21 cellular contexts compared by ENCODE assay signal in the genomic region with DNA sequence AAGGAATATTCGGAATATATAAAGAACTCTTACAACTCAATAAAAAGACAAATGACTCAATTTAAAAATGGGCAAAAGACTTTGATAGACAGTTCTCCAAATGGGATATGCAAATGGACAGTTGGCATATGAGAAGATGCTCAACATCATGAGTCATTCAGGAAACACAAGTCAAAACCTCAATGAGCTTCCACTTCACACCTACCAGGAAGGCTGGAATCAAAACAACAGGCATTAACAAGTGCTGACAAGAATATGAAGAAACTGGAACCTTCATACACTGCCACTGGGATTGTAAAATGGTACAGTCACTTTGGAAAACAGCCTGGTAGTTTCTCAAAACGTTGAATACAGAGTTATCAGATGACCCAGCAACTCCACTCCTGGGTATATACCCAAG. TPM values are rescaled to one million over a fixed set of nuclear protein-coding genes. Genes with fewer than 3 reads are reported as not detected.
"Had no signal": no experiment of that assay in that cellular context is flagged by ENCODE, and none has a peak within 500 bp of the region (broad histone marks: within the 10 kb centered on the region; RNA-seq: fewer than 3 reads in every experiment).

No MANE protein-coding gene starts in this region.

- H3K27ac ChIP-seq: dorsolateral prefrontal cortex, neutrophil, psoas muscle, right lobe of liver, spleen, tibial artery, upper lobe of left lung, uterus had no signal

- H3K27me3 ChIP-seq: dorsolateral prefrontal cortex, right lobe of liver, upper lobe of left lung, uterus had no signal

- H3K36me3 ChIP-seq: neutrophil, right lobe of liver, spleen, tibial artery, upper lobe of left lung, uterus had no signal

- H3K4me1 Mint-ChIP-seq: naive thymus-derived CD8-positive, alpha-beta T cell; stimulated activated memory B cell treated with anti-CD40 and anti-IgM and Interleukin-4, amounts not matched to agents 10 μg/mL and 1 μg/mL and 100 μg/mL, for 72 hours had no signal

- H3K9me3 ChIP-seq: neutrophil, psoas muscle, right lobe of liver, tibial artery, upper lobe of left lung, uterus had no signal

- H3K36me3 Mint-ChIP-seq: stimulated activated memory B cell treated with anti-CD40 and anti-IgM and Interleukin-4, amounts not matched to agents 10 μg/mL and 1 μg/mL and 100 μg/mL, for 72 hours had no signal

- DNase-seq: cortex of kidney; dorsolateral prefrontal cortex; effector CD8-positive, alpha-beta T cell; foreskin melanocyte; head of caudate nucleus; hippocampal formation; islet precursor cell; naive thymus-derived CD8-positive, alpha-beta T cell; psoas muscle; retina; right lobe of liver; spleen; stimulated activated CD4-positive, alpha-beta T cell treated with anti-CD3 and anti-CD28 coated beads, Interleukin-15, amount 100 ng/mL, for 24 hours; stimulated activated CD4-positive, alpha-beta T cell treated with anti-CD3 and anti-CD28 coated beads, Interleukin-1b, Interleukin-23, amount 100 ng/mL, for 48 hours; stimulated activated CD4-positive, alpha-beta T cell treated with anti-CD3 and anti-CD28 coated beads, Interleukin-4, amount 100 ng/mL, for 24 hours; tibial artery; upper lobe of left lung; uterus had no signal

- H3K9me3 Mint-ChIP-seq: stimulated activated naive CD8-positive, alpha-beta T cell treated with anti-CD3 and anti-CD28 coated beads, Interleukin-15, Interleukin-2, amounts not matched to agents 100 ng/mL and 50 ng/mL, for 24 hours had no signal

- H3K4me3 Mint-ChIP-seq: naive thymus-derived CD8-positive, alpha-beta T cell; stimulated activated memory B cell treated with anti-CD40 and anti-IgM and Interleukin-4, amounts not matched to agents 10 μg/mL and 1 μg/mL and 100 μg/mL, for 72 hours; stimulated activated naive CD8-positive, alpha-beta T cell treated with anti-CD3 and anti-CD28 coated beads, Interleukin-15, Interleukin-2, amounts not matched to agents 100 ng/mL and 50 ng/mL, for 24 hours had no signal

- ATAC-seq: naive thymus-derived CD8-positive, alpha-beta T cell; right lobe of liver; stimulated activated memory B cell treated with anti-CD40 and anti-IgM and Interleukin-4, amounts not matched to agents 10 μg/mL and 1 μg/mL and 100 μg/mL, for 72 hours had no signal

- H3K27ac Mint-ChIP-seq: naive thymus-derived CD8-positive, alpha-beta T cell; stimulated activated memory B cell treated with anti-CD40 and anti-IgM and Interleukin-4, amounts not matched to agents 10 μg/mL and 1 μg/mL and 100 μg/mL, for 72 hours; stimulated activated naive CD8-positive, alpha-beta T cell treated with anti-CD3 and anti-CD28 coated beads, Interleukin-15, Interleukin-2, amounts not matched to agents 100 ng/mL and 50 ng/mL, for 24 hours had no signal

- H3K4me3 ChIP-seq: dorsolateral prefrontal cortex, psoas muscle, right lobe of liver, spleen, tibial artery, upper lobe of left lung, uterus had no signal

- H3K4me1 ChIP-seq: psoas muscle, right lobe of liver, spleen, tibial artery, upper lobe of left lung, uterus had no signal

RNA-seq across cellular contexts. Expression of gene PGBD5, which starts 17.2 kb away (rescaled TPM):
- total RNA-seq: naive thymus-derived CD8-positive, alpha-beta T cell had no signal
- polyA plus RNA-seq: naive thymus-derived CD8-positive, alpha-beta T cell had no signal
